In the genomic region with DNA sequence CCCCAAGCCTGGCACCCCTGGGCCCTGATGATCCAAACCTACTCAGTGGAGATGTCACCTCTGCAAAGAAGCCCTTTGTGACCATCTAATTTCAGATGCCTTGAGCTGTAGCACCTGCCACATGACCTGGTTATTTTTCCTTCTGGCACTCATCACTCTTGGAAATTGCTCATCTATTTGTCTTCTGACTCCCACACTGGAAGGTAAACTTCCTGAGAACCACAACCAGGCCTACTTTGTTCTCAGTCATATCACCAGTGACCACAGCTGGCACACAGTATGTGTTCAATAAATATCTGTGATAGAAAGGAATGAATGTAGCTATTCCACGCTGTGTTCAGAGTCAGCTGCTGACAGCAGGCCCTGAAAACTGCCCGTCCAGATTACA, we compare ENCODE assay signal across 8 cellular contexts.
DNase-seq lines count a peak whose midpoint lies in the region; ATAC-seq, FAIRE-seq and TF ChIP-seq lines count a peak whose summit lies in the region.

No MANE protein-coding gene starts in this region.

- in situ Hi-C loops in Panc1 (cut with HindIII; ENCODE audit: low pct_unique_long_range_greater_than_20kb, low sequenced_read_pairs) = no loop called here

- DNase-seq in GM12891 (ENCODE audit: insufficient read length, low spot score) = no peak
- peak; percentile 95 for DNase-seq in Panc1 (ENCODE audit: low read depth, low spot score)
- DNase-seq in endothelial cell of umbilical vein (ENCODE audit: low read depth, low spot score) = peak; percentile 44
- no peak for DNase-seq in sigmoid colon
- no peak for DNase-seq in stimulated activated naive CD4-positive, alpha-beta T cell (lab: John Stamatoyannopoulos, UW)
- no peak for DNase-seq in CD8-positive, alpha-beta T cell
- DNase-seq in AG20443 (ENCODE audit: low spot score) = no peak

- no peak for TF ChIP-seq EP300 in sigmoid colon (IDR thresholded peaks at IDR 0.05)

- BruUV-seq in Panc1 (replicated peaks; lab: Mats Ljungman, UMichigan) (no TSS peak), endothelial cell of umbilical vein (replicated peaks; lab: Mats Ljungman, UMichigan) (no TSS peak)

- no peaks in the 10 kb centered on the region for H3K27me3 Mint-ChIP-seq in CD8-positive, alpha-beta T cell (ENCODE audit: low read depth)

- no peak for TF ChIP-seq CTCF in Panc1 (IDR thresholded peaks at IDR 0.05)
- TF ChIP-seq CTCF in endothelial cell of umbilical vein (IDR thresholded peaks at IDR 0.05; ENCODE audit: extremely low read depth in 1 of 2, insufficient read depth in 1 of 2, low read depth in 1 of 2, low read length in 2 of 2) = no peak
- TF ChIP-seq CTCF in sigmoid colon (IDR thresholded peaks at IDR 0.05) = no peak
- no peak for TF ChIP-seq CTCF in CD8-positive, alpha-beta T cell (IDR thresholded peaks at IDR 0.05)

- H3K9me3 ChIP-seq in Panc1 (ENCODE audit: control insufficient read depth, insufficient read depth, low read depth, low read length) = no peaks in the 10 kb centered on the region
- no peaks in the 10 kb centered on the region for H3K9me3 ChIP-seq in endothelial cell of umbilical vein (replicated peaks; ENCODE audit: control insufficient read depth, insufficient read depth, low read length)
- no peaks in the 10 kb centered on the region for H3K9me3 ChIP-seq in sigmoid colon
- H3K9me3 ChIP-seq in CD8-positive, alpha-beta T cell (ENCODE audit: low read length) = no peaks in the 10 kb centered on the region

- WGBS in sigmoid colon, 2 donors = 76 to 78% methylated on average over 2 of the region's 2 CpGs

- H3K9ac ChIP-seq in endothelial cell of umbilical vein (replicated peaks; ENCODE audit: extremely low read depth, insufficient read depth, low read length) = peak overlapping the region; percentile 5

- H3K27ac ChIP-seq in Panc1 (ENCODE audit: low read length) = peak overlapping the region; percentile 42
- H3K27ac ChIP-seq in endothelial cell of umbilical vein (ENCODE audit: insufficient read depth, low read depth, low read length) = peak overlapping the region; percentile 59
- peak overlapping the region; percentile 68 to 94 (median 80) for H3K27ac ChIP-seq in sigmoid colon
- no peak overlapping the region for H3K27ac ChIP-seq in CD8-positive, alpha-beta T cell (ENCODE audit: low read depth, low read length)

- H3K36me3 ChIP-seq in Panc1 (ENCODE audit: control insufficient read depth, insufficient read depth, low read length) = no peaks in the 10 kb centered on the region
- H3K36me3 ChIP-seq in endothelial cell of umbilical vein (ENCODE audit: control insufficient read depth in 2 of 2, extremely low read depth in 1 of 2, insufficient read depth in 2 of 2, low read length in 2 of 2) = no peaks in the 10 kb centered on the region
- no peaks in the 10 kb centered on the region for H3K36me3 ChIP-seq in sigmoid colon
- no peaks in the 10 kb centered on the region for H3K36me3 ChIP-seq in CD8-positive, alpha-beta T cell (ENCODE audit: insufficient read depth, low read length)

- no peak overlapping the region for H3K4me2 ChIP-seq in endothelial cell of umbilical vein (ENCODE audit: insufficient read depth, low read length)

- FAIRE-seq in GM12891 (lab: Jason Lieb, UNC) (peak; percentile 43), endothelial cell of umbilical vein (lab: Jason Lieb, UNC) (no peak)

- POLR2A ChIA-PET in Panc1 (lab: Charles Lee) = no interaction called here
- POLR2A ChIA-PET in endothelial cell of umbilical vein (lab: Charles Lee) = no interaction called here
- POLR2A ChIA-PET in CD8-positive, alpha-beta T cell (lab: Charles Lee) = no interaction called here

- H3K27me3 ChIP-seq in Panc1 (ENCODE audit: control insufficient read depth, insufficient read depth, low read length) (no peaks in the 10 kb centered on the region), endothelial cell of umbilical vein (ENCODE audit: control insufficient read depth in 2 of 2, insufficient read depth in 2 of 2, low read length in 2 of 2) (no peaks in the 10 kb centered on the region), sigmoid colon (no peaks in the 10 kb centered on the region)
- no peaks in the 10 kb centered on the region for H3K27me3 ChIP-seq in CD8-positive, alpha-beta T cell (ENCODE audit: insufficient read depth, low read length)

- dilution Hi-C loops in endothelial cell of umbilical vein (cut with MboI; ENCODE audit: extremely low pct_ligation_motif_present, low sequenced_read_pairs) = no loop called here

- no peak overlapping the region for H3K27ac Mint-ChIP-seq in CD8-positive, alpha-beta T cell

- no peak for TF ChIP-seq POLR2A in GM12891 (IDR thresholded peaks at IDR 0.05; ENCODE audit: low read depth, low read length)
- TF ChIP-seq POLR2A in endothelial cell of umbilical vein (IDR thresholded peaks at IDR 0.05; ENCODE audit: low read depth, low read length) = no peak
- TF ChIP-seq POLR2A in sigmoid colon (IDR thresholded peaks at IDR 0.05) = no peak

- H4K20me1 ChIP-seq in endothelial cell of umbilical vein (replicated peaks; ENCODE audit: control insufficient read depth, extremely low read depth, insufficient read depth, low read length) = no peaks in the 10 kb centered on the region

- no peak overlapping the region for H2AFZ ChIP-seq in endothelial cell of umbilical vein (ENCODE audit: low read depth, low read length)

- intact Hi-C loops in Panc1 (cut with micrococcal nuclease; ENCODE audit: unreplicated experiment) = no loop called here
- intact Hi-C loops in endothelial cell of umbilical vein (cut with micrococcal nuclease) = loop anchor here (2.0 to 5.0 kb wide), 3 partner anchors 15 to 364 kb away; a partner anchor contains a TSS
- intact Hi-C loops in sigmoid colon (cut with DNase I) = no loop called here
- intact Hi-C loops in CD8-positive, alpha-beta T cell (cut with DNase I, micrococcal nuclease) = no loop called here

- H3K79me2 ChIP-seq in endothelial cell of umbilical vein (ENCODE audit: control insufficient read depth, insufficient read depth, low read length) = no peaks in the 10 kb centered on the region

- H3K4me3 ChIP-seq in Panc1 (ENCODE audit: low read depth in 2 of 2, low read length in 2 of 2) (no peak overlapping the region), endothelial cell of umbilical vein (replicated peaks in 1 of 3; ENCODE audit: insufficient read depth in 1 of 3, low read depth in 1 of 3, low read length in 3 of 3) (no peak overlapping the region), sigmoid colon (no peak overlapping the region)
- no peak overlapping the region for H3K4me3 ChIP-seq in CD8-positive, alpha-beta T cell (ENCODE audit: low read depth, low read length)

- H3K4me1 ChIP-seq in Panc1 (ENCODE audit: control insufficient read depth, insufficient read depth, low read length) (peaks cover 35% of the 10 kb centered on the region), endothelial cell of umbilical vein (ENCODE audit: control insufficient read depth, extremely low read depth, insufficient read depth, low read length) (peaks cover 51% of the 10 kb centered on the region), sigmoid colon (peaks cover 0 to 48% (median 35%) of the 10 kb centered on the region in 4 donors)
- peaks cover 30% of the 10 kb centered on the region for H3K4me1 ChIP-seq in CD8-positive, alpha-beta T cell (ENCODE audit: insufficient read depth, low read length)

- H3K4me1 Mint-ChIP-seq in CD8-positive, alpha-beta T cell (ENCODE audit: low read depth) = peaks cover 39% of the 10 kb centered on the region

- CTCF ChIA-PET in Panc1 (lab: Charles Lee) = interaction anchor here (0.6 kb wide), 1 partner anchor 102 kb away, joined by 4 read pairs; no protein-coding TSS in a partner anchor
- CTCF ChIA-PET in endothelial cell of umbilical vein (lab: Charles Lee) = interaction anchor here (1.0 to 3.4 kb wide), 11 partner anchors 8 to 97 kb away, joined by 3 to 12 read pairs (median 4); a partner anchor contains a TSS
- CTCF ChIA-PET in CD8-positive, alpha-beta T cell (lab: Charles Lee) = interaction anchor here (0.8 to 1.6 kb wide), 2 partner anchors 18 to 46 kb away, joined by 3 to 6 read pairs; no protein-coding TSS in a partner anchor

- H3K36me3 Mint-ChIP-seq in CD8-positive, alpha-beta T cell = no peaks in the 10 kb centered on the region

- H3K9me3 Mint-ChIP-seq in CD8-positive, alpha-beta T cell = no peaks in the 10 kb centered on the region

- no peaks in the 10 kb centered on the region for H3K9me1 ChIP-seq in endothelial cell of umbilical vein (replicated peaks; ENCODE audit: control insufficient read depth, extremely low read depth, insufficient read depth, low read length)

- ATAC-seq in Panc1 (peak; percentile 81), HG02852 (IDR thresholded peaks at IDR 0.05; ENCODE audit: unreplicated experiment) (no peak)
- no peak for ATAC-seq in CD8-positive, alpha-beta T cell

- no peak overlapping the region for H3K4me3 Mint-ChIP-seq in CD8-positive, alpha-beta T cell

TF ChIP-seq in GM12891, 5 proteins besides CTCF, POLR2A, EP300 and RAD21:
- TF ChIP-seq POU2F2 (IDR thresholded peaks at IDR 0.05; ENCODE audit: low read depth, low read length) (no peak), SPI1 (IDR thresholded peaks at IDR 0.05; ENCODE audit: low read depth, low read length) (no peak), POLR2AphosphoS5 (IDR thresholded peaks at IDR 0.05; ENCODE audit: low read depth, low read length) (no peak), PAX5 (IDR thresholded peaks at IDR 0.05; ENCODE audit: insufficient read depth, low read length, severe bottlenecking) (no peak), TAF1 (IDR thresholded peaks at IDR 0.05; ENCODE audit: low read depth, low read length) (no peak)

TF ChIP-seq in endothelial cell of umbilical vein, 7 proteins besides CTCF, POLR2A, EP300 and RAD21:
- TF ChIP-seq JUN (IDR thresholded peaks at IDR 0.05; ENCODE audit: borderline replicate concordance, insufficient read depth, insufficient read length, low read depth) (no peak), FOS (IDR thresholded peaks at IDR 0.05; ENCODE audit: borderline replicate concordance, insufficient read depth, low read length) (peak; percentile 50)

Comparison
In these comparisons a context has a peak if more than half of its experiments do, and no peak if none do; other contexts are left out.
1. DNase-seq: peak in Panc1 (single experiment) and endothelial cell of umbilical vein (single experiment); none in GM12891 (single experiment), sigmoid colon (single experiment), stimulated activated naive CD4-positive, alpha-beta T cell (0 of 6), CD8-positive, alpha-beta T cell (0 of 7) and AG20443 (single experiment).